Comparison of ENCODE assay signal across 8 cellular contexts in the genomic region with DNA sequence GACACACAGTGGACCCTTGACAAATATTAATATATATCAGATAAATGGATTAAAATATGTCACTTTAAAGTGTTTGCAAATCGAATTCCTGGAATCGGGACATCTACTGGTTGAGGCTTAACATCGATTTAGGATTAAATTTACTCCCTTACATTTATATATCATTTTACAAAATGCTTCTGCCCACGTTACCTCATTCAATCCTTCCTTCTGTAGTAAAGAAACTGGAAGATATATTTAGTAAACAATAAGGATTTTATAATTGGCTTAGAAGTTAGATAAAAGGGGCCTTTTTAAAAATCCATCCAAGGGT. TPM values are rescaled to one million over a fixed set of nuclear protein-coding genes. Genes with fewer than 3 reads are reported as not detected.
DNase-seq lines count a peak whose midpoint lies in the region; ATAC-seq and TF ChIP-seq lines count a peak whose summit lies in the region.

No MANE protein-coding gene starts in this region.

- H2AFZ ChIP-seq in Loucy (ENCODE audit: low read length) (no peak overlapping the region), neural cell (ENCODE audit: low read depth, low read length) (no peak overlapping the region)

- no peak for TF ChIP-seq EP300 in neural cell (conservative IDR thresholded peaks at IDR 0.05; ENCODE audit: poor library complexity, severe bottlenecking)

- no peak for ATAC-seq in HG03045 (IDR thresholded peaks at IDR 0.05; ENCODE audit: unreplicated experiment)

- DNase-seq in dorsolateral prefrontal cortex (no peak), GM13976 (ENCODE audit: low spot score) (no peak), NCI-H2171 (lab: John Stamatoyannopoulos, UW) (no peak), caudate nucleus (lab: John Stamatoyannopoulos, UW) (no peak)

- intact Hi-C loops in dorsolateral prefrontal cortex (cut with DNase I), result loop anchor here in 1 of 2 donors (2.0 kb wide), 2 partner anchors 49 to 111 kb away; no protein-coding TSS in a partner anchor

- TF ChIP-seq RAD21 in neural cell (conservative IDR thresholded peaks at IDR 0.05), result no peak

- TF ChIP-seq CTCF in Loucy (conservative IDR thresholded peaks at IDR 0.05; ENCODE audit: low read length), result no peak
- TF ChIP-seq CTCF in dorsolateral prefrontal cortex (IDR thresholded peaks at IDR 0.05 in 54 of 56, conservative IDR thresholded peaks at IDR 0.05 in 2 of 56; ENCODE audit: low read depth in 1 of 56, partially characterized antibody in 56 of 56), result no peak
- peak; percentile 33 for TF ChIP-seq CTCF in neural cell (IDR thresholded peaks at IDR 0.05; ENCODE audit: poor library complexity, severe bottlenecking)
- no peak for TF ChIP-seq CTCF in GM13976 (IDR thresholded peaks at IDR 0.05; ENCODE audit: borderline replicate concordance, control extremely low read depth, extremely low read depth, insufficient read depth, missing control alignments)

- H3K79me2 ChIP-seq in Loucy (ENCODE audit: insufficient read depth, low read length) (peaks cover 63% of the 10 kb centered on the region), neural cell (replicated peaks; ENCODE audit: insufficient read depth, low read length) (peaks cover 50% of the 10 kb centered on the region)

- H3K36me3 ChIP-seq in BLaER1 treated with 17β-estradiol and CSF1 and Interleukin-3, amounts not matched to agents 10 nM and 100 nM, result peaks cover 18 to 44% (median 32%) of the 10 kb centered on the region in 11 experiments
- H3K36me3 ChIP-seq in Loucy (ENCODE audit: insufficient read depth, low read length) (peaks cover 10% of the 10 kb centered on the region; the same call in 1 of the 2 replicates), neural cell (ENCODE audit: insufficient read depth, low read length) (peaks cover 11% of the 10 kb centered on the region)

- H3K9ac ChIP-seq in BLaER1 treated with 17β-estradiol and CSF1 and Interleukin-3, amounts not matched to agents 10 nM and 100 nM, result peak overlapping the region; percentile 93 to 99 (median 97)
- H3K9ac ChIP-seq in Loucy (ENCODE audit: low read depth, low read length, poor library complexity, severe bottlenecking) (peak overlapping the region; percentile 99), neural cell (ENCODE audit: low read length) (peak overlapping the region; percentile 93)

- H3K4me1 ChIP-seq in BLaER1 treated with 17β-estradiol and CSF1 and Interleukin-3, amounts not matched to agents 10 nM and 100 nM, result peaks cover 23 to 33% (median 27%) of the 10 kb centered on the region in 10 experiments
- H3K4me1 ChIP-seq in Loucy (ENCODE audit: insufficient read depth, low read length, poor library complexity, severe bottlenecking), result peaks cover 31% of the 10 kb centered on the region

- in situ Hi-C loops in GM13976 (cut with MboI; ENCODE audit: low sequenced_read_pairs, unreplicated experiment), result loop anchor here (25.0 kb wide), 1 partner anchor 103 kb away; a partner anchor contains a TSS

- peak overlapping the region; percentile 88 to 98 (median 96) for H3K27ac ChIP-seq in BLaER1 treated with 17β-estradiol and CSF1 and Interleukin-3, amounts not matched to agents 10 nM and 100 nM
- peak overlapping the region in 56 of 59 donors; percentile 80 to 99 (median 96) for H3K27ac ChIP-seq in dorsolateral prefrontal cortex
- peak overlapping the region; percentile 88 for H3K27ac ChIP-seq in neural cell (ENCODE audit: low read length)
- no peak overlapping the region for H3K27ac ChIP-seq in caudate nucleus (ENCODE audit: low read depth, low read length)

- H3K4me3 ChIP-seq in BLaER1 treated with 17β-estradiol and CSF1 and Interleukin-3, amounts not matched to agents 10 nM and 100 nM, result peak overlapping the region; percentile 83 to 98 (median 93)
- H3K4me3 ChIP-seq in Loucy (ENCODE audit: low read length, poor library complexity, severe bottlenecking) (peak overlapping the region; percentile 91), dorsolateral prefrontal cortex (peak overlapping the region; percentile 66 to 100 (median 94)), neural cell (ENCODE audit: low read length) (peak overlapping the region; percentile 88)

- no peaks in the 10 kb centered on the region for H3F3A ChIP-seq in Loucy (ENCODE audit: low read depth)
- H3F3A ChIP-seq in neural cell (ENCODE audit: insufficient read depth, low read length, poor library complexity, severe bottlenecking), result no peaks in the 10 kb centered on the region

- peaks cover 32 to 51% (median 44%) of the 10 kb centered on the region in 11 experiments; a peak in 19 of 22 replicates for H4K20me1 ChIP-seq in BLaER1 treated with 17β-estradiol and CSF1 and Interleukin-3, amounts not matched to agents 10 nM and 100 nM
- H4K20me1 ChIP-seq in Loucy (ENCODE audit: insufficient read depth, low read length, poor library complexity, severe bottlenecking), result peaks cover 38% of the 10 kb centered on the region
- H4K20me1 ChIP-seq in neural cell (ENCODE audit: insufficient read depth), result no peaks in the 10 kb centered on the region

- H3K9me2 ChIP-seq in Loucy (replicated peaks; ENCODE audit: low read depth, low read length) (no peaks in the 10 kb centered on the region), neural cell (ENCODE audit: insufficient read depth, low read length) (no peaks in the 10 kb centered on the region)

- H3K9me3 ChIP-seq in BLaER1 treated with 17β-estradiol and CSF1 and Interleukin-3, amounts not matched to agents 10 nM and 100 nM (replicated peaks in 1 of 11), result no peaks in the 10 kb centered on the region
- H3K9me3 ChIP-seq in Loucy (ENCODE audit: insufficient read depth, low read depth, low read length) (no peaks in the 10 kb centered on the region), neural cell (ENCODE audit: low read length) (no peaks in the 10 kb centered on the region)

- H3K4me2 ChIP-seq in BLaER1 treated with 17β-estradiol and CSF1 and Interleukin-3, amounts not matched to agents 10 nM and 100 nM, result peak overlapping the region; percentile 78 to 93 (median 87)
- H3K4me2 ChIP-seq in Loucy (ENCODE audit: low read depth, low read length, poor library complexity, severe bottlenecking) (peak overlapping the region; percentile 87), neural cell (ENCODE audit: low read length) (peak overlapping the region; percentile 95)

- no peaks in the 10 kb centered on the region for H3K27me3 ChIP-seq in BLaER1 treated with 17β-estradiol and CSF1 and Interleukin-3, amounts not matched to agents 10 nM and 100 nM
- H3K27me3 ChIP-seq in Loucy (ENCODE audit: insufficient read depth, low read length, poor library complexity, severe bottlenecking) (peaks cover 8% of the 10 kb centered on the region), dorsolateral prefrontal cortex (no peaks in the 10 kb centered on the region), neural cell (ENCODE audit: insufficient read depth, low read depth, low read length) (no peaks in the 10 kb centered on the region)

TF ChIP-seq in neural cell, 6 proteins besides CTCF, POLR2A, EP300 and RAD21:
- no peak for TF ChIP-seq EZH2 (IDR thresholded peaks at IDR 0.05; ENCODE audit: borderline replicate concordance, insufficient read depth, low read length, poor library complexity, severe bottlenecking)
- TF ChIP-seq TAF1 (IDR thresholded peaks at IDR 0.05; ENCODE audit: low read depth), result no peak
- TF ChIP-seq, protein P1, sequence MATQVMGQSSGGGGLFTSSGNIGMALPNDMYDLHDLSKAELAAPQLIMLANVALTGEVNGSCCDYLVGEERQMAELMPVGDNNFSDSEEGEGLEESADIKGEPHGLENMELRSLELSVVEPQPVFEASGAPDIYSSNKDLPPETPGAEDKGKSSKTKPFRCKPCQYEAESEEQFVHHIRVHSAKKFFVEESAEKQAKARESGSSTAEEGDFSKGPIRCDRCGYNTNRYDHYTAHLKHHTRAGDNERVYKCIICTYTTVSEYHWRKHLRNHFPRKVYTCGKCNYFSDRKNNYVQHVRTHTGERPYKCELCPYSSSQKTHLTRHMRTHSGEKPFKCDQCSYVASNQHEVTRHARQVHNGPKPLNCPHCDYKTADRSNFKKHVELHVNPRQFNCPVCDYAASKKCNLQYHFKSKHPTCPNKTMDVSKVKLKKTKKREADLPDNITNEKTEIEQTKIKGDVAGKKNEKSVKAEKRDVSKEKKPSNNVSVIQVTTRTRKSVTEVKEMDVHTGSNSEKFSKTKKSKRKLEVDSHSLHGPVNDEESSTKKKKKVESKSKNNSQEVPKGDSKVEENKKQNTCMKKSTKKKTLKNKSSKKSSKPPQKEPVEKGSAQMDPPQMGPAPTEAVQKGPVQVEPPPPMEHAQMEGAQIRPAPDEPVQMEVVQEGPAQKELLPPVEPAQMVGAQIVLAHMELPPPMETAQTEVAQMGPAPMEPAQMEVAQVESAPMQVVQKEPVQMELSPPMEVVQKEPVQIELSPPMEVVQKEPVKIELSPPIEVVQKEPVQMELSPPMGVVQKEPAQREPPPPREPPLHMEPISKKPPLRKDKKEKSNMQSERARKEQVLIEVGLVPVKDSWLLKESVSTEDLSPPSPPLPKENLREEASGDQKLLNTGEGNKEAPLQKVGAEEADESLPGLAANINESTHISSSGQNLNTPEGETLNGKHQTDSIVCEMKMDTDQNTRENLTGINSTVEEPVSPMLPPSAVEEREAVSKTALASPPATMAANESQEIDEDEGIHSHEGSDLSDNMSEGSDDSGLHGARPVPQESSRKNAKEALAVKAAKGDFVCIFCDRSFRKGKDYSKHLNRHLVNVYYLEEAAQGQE (IDR thresholded peaks at IDR 0.05; ENCODE audit: borderline replicate concordance), result no peak
- TF ChIP-seq MXI1 (conservative IDR thresholded peaks at IDR 0.05; ENCODE audit: poor library complexity, severe bottlenecking), result no peak
- no peak for TF ChIP-seq SMC3 (conservative IDR thresholded peaks at IDR 0.05; ENCODE audit: poor library complexity)
- no peak for TF ChIP-seq POLR2AphosphoS5 (IDR thresholded peaks at IDR 0.05)

RNA-seq across cellular contexts. Expression of a gene that starts 1.3 kb away (rescaled TPM):
- total RNA-seq in dorsolateral prefrontal cortex, result 10 to 100 TPM; 35.4 to 71.8 (median 55.5) TPM
- 44.9 and 51.3 TPM in 2 replicates for polyA plus RNA-seq in neural cell
- polyA minus RNA-seq in neural cell, result 53.3 and 75.6 TPM in 2 replicates

RNA-seq across cellular contexts. Expression of a gene that starts 27.5 kb away (rescaled TPM):
- under 1 TPM in 113 of 120 experiments, not detected in 7; 0.07 to 0.79 (median 0.24) TPM for total RNA-seq in dorsolateral prefrontal cortex
- 1.4 and 1.6 TPM in 2 replicates for polyA plus RNA-seq in neural cell
- polyA minus RNA-seq in neural cell, result 0.69 and 0.73 TPM in 2 replicates

RNA-seq across cellular contexts. Expression of a gene that starts 50.2 kb away (rescaled TPM):
- total RNA-seq in dorsolateral prefrontal cortex, result 10 to 100 TPM; 30.9 to 71.7 (median 44.6) TPM
- 46.8 and 47.5 TPM in 2 replicates for polyA plus RNA-seq in neural cell
- 45.3 and 46.5 TPM in 2 replicates for polyA minus RNA-seq in neural cell
